26 cellular contexts compared by ENCODE assay signal in genomic region chr2:179796213-179797007, GRCh38.
"Had no signal": no experiment of that assay in that cellular context is flagged by ENCODE, and none has a peak within 500 bp of the region (broad histone marks: within the 10 kb centered on the region; RNA-seq: fewer than 3 reads in every experiment).

No MANE protein-coding gene starts in this region.

- H3K36me3 ChIP-seq: esophagus muscularis mucosa, heart right ventricle, left lung, lower lobe of right lung, uterus had no signal

- H3K9me3 ChIP-seq: esophagus muscularis mucosa, heart right ventricle, left lung, lower lobe of right lung, uterus had no signal

- H3K27me3 ChIP-seq: esophagus muscularis mucosa, heart right ventricle, left lung, uterus had no signal

- H3K4me1 ChIP-seq: esophagus muscularis mucosa, heart right ventricle, left lung, lower lobe of right lung, uterus had no signal

- H3K27me3 Mint-ChIP-seq: activated naive CD4-positive, alpha-beta T cell treated with anti-CD3 and anti-CD28 coated beads, Interleukin-2, amount 50 U/mL, for 24 hours; dendritic cell treated with granulocyte-macrophage colony-stimulating factor and Interleukin-4, amounts not matched to agents 40 ng/mL and 50 ng/mL, for 4 days; natural killer cell treated with Interleukin-12 subunit alpha and Interleukin-12 subunit beta and Interleukin-15 and Interleukin-18, amount 100 ng/mL, for 72 hours; stimulated activated naive CD8-positive, alpha-beta T cell treated with anti-CD3 and anti-CD28 coated beads, Interleukin-15, amount 100 ng/mL, for 72 hours; type B pancreatic cell had no signal

- H3K4me3 ChIP-seq: esophagus muscularis mucosa, heart right ventricle, left lung, lower lobe of right lung, uterus had no signal

- H3K27ac Mint-ChIP-seq: activated CD4-positive, alpha-beta memory T cell treated with anti-CD3 and anti-CD28 coated beads for 36 hours; activated naive CD4-positive, alpha-beta T cell treated with anti-CD3 and anti-CD28 coated beads, Interleukin-2, amount 50 U/mL, for 24 hours; activated naive CD8-positive, alpha-beta T cell treated with anti-CD3 and anti-CD28 coated beads, Interleukin-2, amount 50 U/mL, for 24 hours; activated T-helper 17 cell treated with anti-CD3 and anti-CD28 coated beads, Interleukin-2, amount 50 U/mL, for 72 hours; dendritic cell treated with granulocyte-macrophage colony-stimulating factor and Interleukin-4, amounts not matched to agents 40 ng/mL and 50 ng/mL, for 4 days; endodermal cell; natural killer cell treated with Interleukin-12 subunit alpha and Interleukin-12 subunit beta and Interleukin-15 and Interleukin-18, amount 100 ng/mL, for 72 hours; stimulated activated naive CD8-positive, alpha-beta T cell treated with anti-CD3 and anti-CD28 coated beads, Interleukin-15, amount 100 ng/mL, for 72 hours; type B pancreatic cell had no signal

- ATAC-seq: activated naive CD8-positive, alpha-beta T cell treated with anti-CD3 and anti-CD28 coated beads, Interleukin-2, amount 50 U/mL, for 24 hours; activated T-cell treated with anti-CD3 and anti-CD28 coated beads, Interleukin-2, amount 50 U/mL, for 4 hours; activated T-helper 17 cell treated with anti-CD3 and anti-CD28 coated beads, Interleukin-2, amount 50 U/mL, for 72 hours; heart right ventricle; left lung; lower lobe of right lung; natural killer cell treated with Interleukin-12 subunit alpha and Interleukin-12 subunit beta and Interleukin-15 and Interleukin-18, amount 100 ng/mL, for 72 hours; right cardiac atrium; stimulated activated naive CD8-positive, alpha-beta T cell treated with anti-CD3 and anti-CD28 coated beads, Interleukin-15, amount 100 ng/mL, for 72 hours had no signal

- FAIRE-seq: islet of Langerhans had no signal

- H3K4me3 Mint-ChIP-seq: activated CD4-positive, alpha-beta memory T cell treated with anti-CD3 and anti-CD28 coated beads for 36 hours; activated naive CD4-positive, alpha-beta T cell treated with anti-CD3 and anti-CD28 coated beads, Interleukin-2, amount 50 U/mL, for 24 hours; activated naive CD8-positive, alpha-beta T cell treated with anti-CD3 and anti-CD28 coated beads, Interleukin-2, amount 50 U/mL, for 24 hours; activated T-cell treated with anti-CD3 and anti-CD28 coated beads, Interleukin-2, amount 50 U/mL, for 4 hours; activated T-helper 17 cell treated with anti-CD3 and anti-CD28 coated beads, Interleukin-2, amount 50 U/mL, for 72 hours; dendritic cell treated with granulocyte-macrophage colony-stimulating factor and Interleukin-4, amounts not matched to agents 40 ng/mL and 50 ng/mL, for 4 days; endodermal cell; natural killer cell treated with Interleukin-12 subunit alpha and Interleukin-12 subunit beta and Interleukin-15 and Interleukin-18, amount 100 ng/mL, for 72 hours; stimulated activated naive CD8-positive, alpha-beta T cell treated with anti-CD3 and anti-CD28 coated beads, Interleukin-15, amount 100 ng/mL, for 72 hours; type B pancreatic cell had no signal

- DNase-seq: activated CD4-positive, alpha-beta memory T cell treated with anti-CD3 and anti-CD28 coated beads for 36 hours; activated CD4-positive, alpha-beta T cell treated with anti-CD3 and anti-CD28 coated beads for 48 hours; activated CD8-positive, alpha-beta memory T cell treated with anti-CD3 and anti-CD28 coated beads, Interleukin-2, amount 50 U/mL, for 4 hours; activated naive CD8-positive, alpha-beta T cell treated with anti-CD3 and anti-CD28 coated beads, Interleukin-2, amount 50 U/mL, for 24 hours; activated T-cell treated with anti-CD3 and anti-CD28 coated beads, Interleukin-2, amount 50 U/mL, for 4 hours; amygdala; central memory CD4-positive, alpha-beta T cell; endodermal cell; foreskin melanocyte; heart right ventricle; left lung; lower lobe of right lung; mesenchymal stem cell; posterior cingulate gyrus; right cardiac atrium; stimulated activated CD4-positive, alpha-beta T cell treated with anti-CD3 and anti-CD28 coated beads, Interleukin-2, amount 100 ng/mL, for 48 hours; stimulated activated naive CD8-positive, alpha-beta T cell treated with anti-CD3 and anti-CD28 coated beads, Interleukin-15, amount 100 ng/mL, for 72 hours; substantia nigra; uterus had no signal

- H3K27ac ChIP-seq: esophagus muscularis mucosa, heart right ventricle, left lung, lower lobe of right lung, uterus had no signal

- H3K9me3 Mint-ChIP-seq: activated CD4-positive, alpha-beta memory T cell treated with anti-CD3 and anti-CD28 coated beads for 36 hours; activated naive CD4-positive, alpha-beta T cell treated with anti-CD3 and anti-CD28 coated beads, Interleukin-2, amount 50 U/mL, for 24 hours; activated naive CD8-positive, alpha-beta T cell treated with anti-CD3 and anti-CD28 coated beads, Interleukin-2, amount 50 U/mL, for 24 hours; activated T-cell treated with anti-CD3 and anti-CD28 coated beads, Interleukin-2, amount 50 U/mL, for 4 hours; activated T-helper 17 cell treated with anti-CD3 and anti-CD28 coated beads, Interleukin-2, amount 50 U/mL, for 72 hours; dendritic cell treated with granulocyte-macrophage colony-stimulating factor and Interleukin-4, amounts not matched to agents 40 ng/mL and 50 ng/mL, for 4 days; endodermal cell; stimulated activated naive CD8-positive, alpha-beta T cell treated with anti-CD3 and anti-CD28 coated beads, Interleukin-15, amount 100 ng/mL, for 72 hours; type B pancreatic cell had no signal

- H3K36me3 Mint-ChIP-seq: activated CD4-positive, alpha-beta memory T cell treated with anti-CD3 and anti-CD28 coated beads for 36 hours; activated naive CD4-positive, alpha-beta T cell treated with anti-CD3 and anti-CD28 coated beads, Interleukin-2, amount 50 U/mL, for 24 hours; natural killer cell treated with Interleukin-12 subunit alpha and Interleukin-12 subunit beta and Interleukin-15 and Interleukin-18, amount 100 ng/mL, for 72 hours; type B pancreatic cell had no signal

- H3K4me1 Mint-ChIP-seq: activated naive CD4-positive, alpha-beta T cell treated with anti-CD3 and anti-CD28 coated beads, Interleukin-2, amount 50 U/mL, for 24 hours; activated naive CD8-positive, alpha-beta T cell treated with anti-CD3 and anti-CD28 coated beads, Interleukin-2, amount 50 U/mL, for 24 hours; activated T-helper 17 cell treated with anti-CD3 and anti-CD28 coated beads, Interleukin-2, amount 50 U/mL, for 72 hours; stimulated activated naive CD8-positive, alpha-beta T cell treated with anti-CD3 and anti-CD28 coated beads, Interleukin-15, amount 100 ng/mL, for 72 hours had no signal
